Comparison of ENCODE assay signal across 14 cellular contexts in the genomic region with DNA sequence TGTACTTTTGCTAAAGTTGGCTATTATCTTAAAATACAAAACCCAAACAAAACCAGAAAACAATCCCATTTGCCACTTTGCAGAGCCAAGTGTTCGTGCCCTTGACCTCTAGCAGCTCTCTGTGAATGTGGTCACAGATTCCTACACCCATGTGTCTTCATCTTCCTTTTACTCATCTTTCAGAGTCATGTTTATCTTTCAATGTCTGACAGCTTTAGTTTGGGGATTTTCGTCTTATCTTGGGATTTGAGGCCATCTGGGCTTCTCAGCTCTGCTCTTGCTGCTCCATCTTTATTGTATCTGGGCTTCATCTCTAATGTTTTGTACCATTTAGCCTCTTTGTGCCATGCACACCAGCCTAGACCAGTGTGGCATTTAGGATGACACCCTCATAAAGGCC.
"Had no signal": no experiment of that assay in that cellular context is flagged by ENCODE, and none has a peak within 500 bp of the region (broad histone marks: within the 10 kb centered on the region; RNA-seq: fewer than 3 reads in every experiment).

No MANE protein-coding gene starts in this region.

- H3K27ac ChIP-seq: cardiac muscle cell, colonic mucosa, heart left ventricle, left lung, neural progenitor cell, pancreas, stomach, uterus had no signal

- H3K9me3 ChIP-seq: colonic mucosa, heart left ventricle, left lung, pancreas, stomach, uterus had no signal

- H3K4me3 ChIP-seq: cardiac muscle cell, colonic mucosa, heart left ventricle, left lung, neural progenitor cell, pancreas, stomach, uterus had no signal

- H2AFZ ChIP-seq: neural progenitor cell had no signal

- H3K4me2 ChIP-seq: neural progenitor cell had no signal

- H3K9ac ChIP-seq: neural progenitor cell had no signal

- ATAC-seq: activated CD4-positive, alpha-beta T cell treated with anti-CD3 and anti-CD28 coated beads for 36 hours; activated CD8-positive, alpha-beta T cell treated with anti-CD3 and anti-CD28 coated beads, Interleukin-2, amount 10 ng/mL, durations not matched to agents 7 days and 5 days; activated naive CD8-positive, alpha-beta T cell treated with anti-CD3 and anti-CD28 coated beads, Interleukin-2, amount 50 U/mL, for 24 hours; heart left ventricle; left lung; pancreas had no signal

- H3K4me1 ChIP-seq: neural progenitor cell had no signal

- H3K36me3 ChIP-seq: cardiac muscle cell, colonic mucosa, heart left ventricle, left lung, neural progenitor cell, pancreas, stomach, uterus had no signal

- DNase-seq: activated CD4-positive, alpha-beta T cell treated with anti-CD3 and anti-CD28 coated beads for 36 hours; activated CD8-positive, alpha-beta memory T cell treated with anti-CD3 and anti-CD28 coated beads, Interleukin-2, amount 50 U/mL, for 48 hours; activated CD8-positive, alpha-beta T cell treated with anti-CD3 and anti-CD28 coated beads, Interleukin-2, amount 10 ng/mL, durations not matched to agents 7 days and 5 days; activated naive CD4-positive, alpha-beta T cell; activated naive CD8-positive, alpha-beta T cell treated with anti-CD3 and anti-CD28 coated beads, Interleukin-2, amount 50 U/mL, for 24 hours; colonic mucosa; effector CD4-positive, alpha-beta T cell; heart left ventricle; left lung; pancreas; stomach; uterus had no signal

- H3K27me3 ChIP-seq: cardiac muscle cell, colonic mucosa, heart left ventricle, left lung, neural progenitor cell, pancreas, stomach, uterus had no signal
